3 cellular contexts compared by ENCODE assay signal in genomic region chr6:27065183-27065582, GRCh38.
A peak's percentile ranks its signal among the peaks of the same experiment; 100 is the strongest.
TF ChIP-seq lines count a peak whose summit lies in the region.

No MANE protein-coding gene starts in this region.

TF ChIP-seq in GM12891, 5 proteins besides CTCF, POLR2A, EP300 and RAD21 (continued from another document):
- TF ChIP-seq POLR2AphosphoS5 (IDR thresholded peaks at IDR 0.05; ENCODE audit: low read depth, low read length) (no peak), POU2F2 (IDR thresholded peaks at IDR 0.05; ENCODE audit: low read depth, low read length) (no peak), TAF1 (IDR thresholded peaks at IDR 0.05; ENCODE audit: low read depth, low read length) (no peak)

TF ChIP-seq in GM23338, 12 proteins besides CTCF, POLR2A, EP300 and RAD21 (continued from another document):
- TF ChIP-seq REST (IDR thresholded peaks at IDR 0.05; ENCODE audit: unreplicated experiment) (no peak), JUNB (IDR thresholded peaks at IDR 0.05; ENCODE audit: unreplicated experiment) (no peak), NANOG (IDR thresholded peaks at IDR 0.05; ENCODE audit: borderline replicate concordance) (no peak), EZH2 (IDR thresholded peaks at IDR 0.05; ENCODE audit: low read depth, unreplicated experiment) (no peak), STAT1 (IDR thresholded peaks at IDR 0.05; ENCODE audit: unreplicated experiment) (no peak), ZNF114 (CRISPR knock-in tag; IDR thresholded peaks at IDR 0.05) (no peak), ZNF331 (CRISPR knock-in tag; IDR thresholded peaks at IDR 0.05; ENCODE audit: low read depth) (no peak), ETS1 (IDR thresholded peaks at IDR 0.05) (no peak), POLR2AphosphoS5 (IDR thresholded peaks at IDR 0.05; ENCODE audit: low read depth) (no peak), ZNF462 (CRISPR knock-in tag; IDR thresholded peaks at IDR 0.05) (no peak)

TF ChIP-seq in GM12878, 131 proteins besides CTCF, POLR2A, EP300 and RAD21:
- TF ChIP-seq E2F4 (IDR thresholded peaks at IDR 0.05; ENCODE audit: low read depth, low read length) (no peak), CBX3 (IDR thresholded peaks at IDR 0.05; ENCODE audit: borderline replicate concordance, low read depth) (no peak), ZNF24 (IDR thresholded peaks at IDR 0.05) (peak; percentile 84), ZNF687 (IDR thresholded peaks at IDR 0.05) (peak; percentile 38; the same call in 1 of the 2 replicates), ZBED1 (IDR thresholded peaks at IDR 0.05; ENCODE audit: borderline replicate concordance) (no peak), NR2C1 (IDR thresholded peaks at IDR 0.05) (no peak)
